Comparison of ENCODE assay signal across 1 cellular context in the genomic region with DNA sequence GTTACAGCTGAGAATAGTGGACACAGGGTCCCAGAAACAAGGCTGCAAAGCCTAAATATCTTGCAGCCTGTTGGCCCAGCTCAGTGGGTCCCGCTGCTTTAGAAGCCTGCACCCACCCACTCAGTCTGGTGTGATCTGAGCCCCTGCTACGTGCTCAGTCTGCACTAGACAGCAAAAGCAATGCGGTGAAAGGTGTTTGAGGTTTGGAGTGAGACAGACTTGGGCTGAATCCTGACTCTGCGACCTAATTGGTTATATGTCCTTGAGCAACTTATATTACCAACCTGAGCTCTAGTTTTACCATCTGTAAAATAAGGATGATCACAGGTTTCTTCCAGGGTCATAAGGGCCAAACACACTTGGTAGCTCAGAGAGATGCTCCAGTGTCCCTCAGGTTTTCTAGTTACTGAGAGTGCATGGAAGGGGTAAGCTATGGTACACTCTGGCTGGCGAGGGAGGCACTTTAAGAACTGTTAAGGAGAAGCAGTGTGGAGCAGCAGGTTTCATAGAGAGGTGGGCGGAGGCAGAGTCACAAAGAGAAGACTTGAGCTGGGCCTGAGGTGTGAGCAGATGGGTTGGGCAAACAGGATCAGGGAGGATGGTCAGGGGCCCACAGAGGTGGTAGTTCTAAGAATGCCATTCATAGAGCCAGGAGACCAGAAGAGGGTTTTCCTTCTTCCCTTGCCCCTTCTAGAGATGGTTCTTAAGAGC.
TF ChIP-seq lines count a peak whose summit lies in the region.

No MANE protein-coding gene starts in this region.

TF ChIP-seq in GM23338, 12 proteins besides CTCF, POLR2A, EP300 and RAD21:
- TF ChIP-seq, protein P1, sequence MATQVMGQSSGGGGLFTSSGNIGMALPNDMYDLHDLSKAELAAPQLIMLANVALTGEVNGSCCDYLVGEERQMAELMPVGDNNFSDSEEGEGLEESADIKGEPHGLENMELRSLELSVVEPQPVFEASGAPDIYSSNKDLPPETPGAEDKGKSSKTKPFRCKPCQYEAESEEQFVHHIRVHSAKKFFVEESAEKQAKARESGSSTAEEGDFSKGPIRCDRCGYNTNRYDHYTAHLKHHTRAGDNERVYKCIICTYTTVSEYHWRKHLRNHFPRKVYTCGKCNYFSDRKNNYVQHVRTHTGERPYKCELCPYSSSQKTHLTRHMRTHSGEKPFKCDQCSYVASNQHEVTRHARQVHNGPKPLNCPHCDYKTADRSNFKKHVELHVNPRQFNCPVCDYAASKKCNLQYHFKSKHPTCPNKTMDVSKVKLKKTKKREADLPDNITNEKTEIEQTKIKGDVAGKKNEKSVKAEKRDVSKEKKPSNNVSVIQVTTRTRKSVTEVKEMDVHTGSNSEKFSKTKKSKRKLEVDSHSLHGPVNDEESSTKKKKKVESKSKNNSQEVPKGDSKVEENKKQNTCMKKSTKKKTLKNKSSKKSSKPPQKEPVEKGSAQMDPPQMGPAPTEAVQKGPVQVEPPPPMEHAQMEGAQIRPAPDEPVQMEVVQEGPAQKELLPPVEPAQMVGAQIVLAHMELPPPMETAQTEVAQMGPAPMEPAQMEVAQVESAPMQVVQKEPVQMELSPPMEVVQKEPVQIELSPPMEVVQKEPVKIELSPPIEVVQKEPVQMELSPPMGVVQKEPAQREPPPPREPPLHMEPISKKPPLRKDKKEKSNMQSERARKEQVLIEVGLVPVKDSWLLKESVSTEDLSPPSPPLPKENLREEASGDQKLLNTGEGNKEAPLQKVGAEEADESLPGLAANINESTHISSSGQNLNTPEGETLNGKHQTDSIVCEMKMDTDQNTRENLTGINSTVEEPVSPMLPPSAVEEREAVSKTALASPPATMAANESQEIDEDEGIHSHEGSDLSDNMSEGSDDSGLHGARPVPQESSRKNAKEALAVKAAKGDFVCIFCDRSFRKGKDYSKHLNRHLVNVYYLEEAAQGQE (IDR thresholded peaks at IDR 0.05; ENCODE audit: unreplicated experiment), result no peak
- TF ChIP-seq CREB1 (CRISPR knock-in tag; IDR thresholded peaks at IDR 0.05; ENCODE audit: low read depth) (no peak), EZH2phosphoT487 (IDR thresholded peaks at IDR 0.05; ENCODE audit: unreplicated experiment) (no peak), ZNF331 (CRISPR knock-in tag; IDR thresholded peaks at IDR 0.05; ENCODE audit: low read depth) (no peak), POLR2AphosphoS5 (IDR thresholded peaks at IDR 0.05; ENCODE audit: low read depth) (no peak), ZNF114 (CRISPR knock-in tag; IDR thresholded peaks at IDR 0.05) (no peak), NANOG (IDR thresholded peaks at IDR 0.05; ENCODE audit: borderline replicate concordance) (no peak), STAT1 (IDR thresholded peaks at IDR 0.05; ENCODE audit: unreplicated experiment) (no peak), EZH2 (IDR thresholded peaks at IDR 0.05; ENCODE audit: low read depth, unreplicated experiment) (no peak)
- TF ChIP-seq, protein P2, sequence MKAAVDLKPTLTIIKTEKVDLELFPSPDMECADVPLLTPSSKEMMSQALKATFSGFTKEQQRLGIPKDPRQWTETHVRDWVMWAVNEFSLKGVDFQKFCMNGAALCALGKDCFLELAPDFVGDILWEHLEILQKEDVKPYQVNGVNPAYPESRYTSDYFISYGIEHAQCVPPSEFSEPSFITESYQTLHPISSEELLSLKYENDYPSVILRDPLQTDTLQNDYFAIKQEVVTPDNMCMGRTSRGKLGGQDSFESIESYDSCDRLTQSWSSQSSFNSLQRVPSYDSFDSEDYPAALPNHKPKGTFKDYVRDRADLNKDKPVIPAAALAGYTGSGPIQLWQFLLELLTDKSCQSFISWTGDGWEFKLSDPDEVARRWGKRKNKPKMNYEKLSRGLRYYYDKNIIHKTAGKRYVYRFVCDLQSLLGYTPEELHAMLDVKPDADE (IDR thresholded peaks at IDR 0.05), result no peak
